11 cellular contexts compared by ENCODE assay signal in the genomic region with DNA sequence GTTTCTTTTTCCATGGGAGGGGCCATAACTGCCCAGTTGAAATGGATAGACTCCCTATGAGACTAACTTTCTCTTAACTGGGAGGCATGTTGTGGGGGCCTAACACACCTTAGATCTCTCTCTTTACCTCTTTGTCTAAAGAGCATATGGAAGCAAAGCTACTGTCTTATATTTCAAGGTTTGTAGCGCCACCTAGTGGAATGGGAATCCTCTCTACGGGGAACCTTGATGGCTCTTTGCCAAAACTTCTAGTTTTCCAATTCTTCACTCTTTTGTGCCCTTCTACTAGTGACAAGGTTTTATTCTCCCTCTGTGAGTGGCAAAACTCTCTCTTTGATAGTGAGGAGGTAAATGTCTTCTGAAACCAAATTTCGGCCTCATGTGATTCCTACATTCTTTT.
DNase-seq lines count a peak whose midpoint lies in the region; ATAC-seq and TF ChIP-seq lines count a peak whose summit lies in the region.
"Had no signal": no experiment of that assay in that cellular context is flagged by ENCODE, and none has a peak within 500 bp of the region (broad histone marks: within the 10 kb centered on the region; RNA-seq: fewer than 3 reads in every experiment).

No MANE protein-coding gene starts in this region.

- intact Hi-C loops in activated CD8-positive, alpha-beta T cell treated with anti-CD3 and anti-CD28 coated beads for 36 hours (cut with micrococcal nuclease): no loop called here
- intact Hi-C loops in testis (cut with DNase I; ENCODE audit: low total_unique reads): no loop called here

- peaks cover 2% of the 10 kb centered on the region for H3K36me3 Mint-ChIP-seq in activated CD8-positive, alpha-beta T cell treated with anti-CD3 and anti-CD28 coated beads for 36 hours (ENCODE audit: low read depth)
- no peaks in the 10 kb centered on the region for H3K36me3 Mint-ChIP-seq in activated CD8-positive, alpha-beta T cell treated with anti-CD3 and anti-CD28 coated beads, Interleukin-2, amount 10 ng/mL, durations not matched to agents 7 days and 5 days (ENCODE audit: low read depth)
- H3K36me3 Mint-ChIP-seq in WTC11: peaks cover 48% of the 10 kb centered on the region
- no peaks in the 10 kb centered on the region for H3K36me3 Mint-ChIP-seq in stimulated activated naive B cell treated with anti-CD40 and anti-IgM and Interleukin-4, amounts not matched to agents 10 μg/mL and 1 μg/mL and 100 μg/mL, for 72 hours

- H3K4me3 Mint-ChIP-seq in activated CD8-positive, alpha-beta T cell treated with anti-CD3 and anti-CD28 coated beads for 36 hours: no peak overlapping the region
- H3K4me3 Mint-ChIP-seq in activated CD8-positive, alpha-beta T cell treated with anti-CD3 and anti-CD28 coated beads, Interleukin-2, amount 10 ng/mL, durations not matched to agents 7 days and 5 days: no peak overlapping the region
- H3K4me3 Mint-ChIP-seq in WTC11: no peak overlapping the region
- no peak overlapping the region for H3K4me3 Mint-ChIP-seq in stimulated activated naive B cell treated with anti-CD40 and anti-IgM and Interleukin-4, amounts not matched to agents 10 μg/mL and 1 μg/mL and 100 μg/mL, for 72 hours
- H3K4me3 Mint-ChIP-seq: T-cell had no signal

- no peak for TF ChIP-seq POLR2A in testis (IDR thresholded peaks at IDR 0.05)

- no peaks in the 10 kb centered on the region for H3K36me3 ChIP-seq in testis (ENCODE audit: low read depth, missing control alignments)
- H3K36me3 ChIP-seq: BLaER1 had no signal

- peak; percentile 22 for TF ChIP-seq CTCF in activated CD8-positive, alpha-beta T cell treated with anti-CD3 and anti-CD28 coated beads for 36 hours (IDR thresholded peaks at IDR 0.05)
- TF ChIP-seq CTCF in LNCAP (IDR thresholded peaks at IDR 0.05) (peak; percentile 61), WTC11 (IDR thresholded peaks at IDR 0.05) (peak; percentile 53), testis (IDR thresholded peaks at IDR 0.05) (peak in 1 of 3 experiments; percentile 53)

- ATAC-seq in activated CD8-positive, alpha-beta T cell treated with anti-CD3 and anti-CD28 coated beads for 36 hours: no peak
- no peak for ATAC-seq in activated CD8-positive, alpha-beta T cell treated with anti-CD3 and anti-CD28 coated beads, Interleukin-2, amount 10 ng/mL, durations not matched to agents 7 days and 5 days
- ATAC-seq in WTC11: peak; percentile 83
- ATAC-seq in stimulated activated naive B cell treated with anti-CD40 and anti-IgM and Interleukin-4, amounts not matched to agents 10 μg/mL and 1 μg/mL and 100 μg/mL, for 72 hours (replicated peaks): no peak
- ATAC-seq: T-cell had no signal

- POLR2A ChIA-PET in activated CD8-positive, alpha-beta T cell treated with anti-CD3 and anti-CD28 coated beads for 36 hours (lab: Charles Lee): no interaction called here
- POLR2A ChIA-PET in activated CD8-positive, alpha-beta T cell treated with anti-CD3 and anti-CD28 coated beads, Interleukin-2, amount 10 ng/mL, durations not matched to agents 7 days and 5 days (lab: Charles Lee): no interaction called here
- POLR2A ChIA-PET in WTC11 (lab: Charles Lee): no interaction called here

- no peaks in the 10 kb centered on the region for H3K27me3 ChIP-seq in testis
- H3K27me3 ChIP-seq: BLaER1 had no signal

- no peak overlapping the region for H3K27ac ChIP-seq in testis
- H3K27ac ChIP-seq: BLaER1 had no signal

- H3K9me3 ChIP-seq in testis: no peaks in the 10 kb centered on the region

- H3K4me3 ChIP-seq in testis: no peak overlapping the region
- H3K4me3 ChIP-seq: BLaER1 had no signal

- no peak overlapping the region for H3K27ac Mint-ChIP-seq in activated CD8-positive, alpha-beta T cell treated with anti-CD3 and anti-CD28 coated beads for 36 hours
- H3K27ac Mint-ChIP-seq in activated CD8-positive, alpha-beta T cell treated with anti-CD3 and anti-CD28 coated beads, Interleukin-2, amount 10 ng/mL, durations not matched to agents 7 days and 5 days: no peak overlapping the region
- no peak overlapping the region for H3K27ac Mint-ChIP-seq in WTC11
- no peak overlapping the region for H3K27ac Mint-ChIP-seq in stimulated activated naive B cell treated with anti-CD40 and anti-IgM and Interleukin-4, amounts not matched to agents 10 μg/mL and 1 μg/mL and 100 μg/mL, for 72 hours
- H3K27ac Mint-ChIP-seq: T-cell had no signal

- DNase-seq in activated CD8-positive, alpha-beta T cell treated with anti-CD3 and anti-CD28 coated beads for 36 hours: peak; percentile 7
- DNase-seq in activated CD8-positive, alpha-beta T cell treated with anti-CD3 and anti-CD28 coated beads, Interleukin-2, amount 10 ng/mL, durations not matched to agents 7 days and 5 days: no peak
- DNase-seq in WTC11 (ENCODE audit: low spot score) (peak; percentile 36), testis (peak; percentile 80), hypothalamus (lab: John Stamatoyannopoulos, UW) (no peak), NCI-H1694 (lab: John Stamatoyannopoulos, UW) (no peak)
- DNase-seq in stimulated activated naive B cell treated with anti-CD40 and anti-IgM and Interleukin-4, amounts not matched to agents 10 μg/mL and 1 μg/mL and 100 μg/mL, for 72 hours: no peak
- DNase-seq: stimulated activated CD4-positive, alpha-beta T cell treated with anti-CD3 and anti-CD28 coated beads, Interleukin-4, amount 100 ng/mL, for 24 hours; T-cell had no signal

- no peaks in the 10 kb centered on the region for H3K4me1 Mint-ChIP-seq in activated CD8-positive, alpha-beta T cell treated with anti-CD3 and anti-CD28 coated beads for 36 hours (ENCODE audit: low read depth)
- H3K4me1 Mint-ChIP-seq in activated CD8-positive, alpha-beta T cell treated with anti-CD3 and anti-CD28 coated beads, Interleukin-2, amount 10 ng/mL, durations not matched to agents 7 days and 5 days (ENCODE audit: low read depth): no peaks in the 10 kb centered on the region
- no peaks in the 10 kb centered on the region for H3K4me1 Mint-ChIP-seq in WTC11
- no peaks in the 10 kb centered on the region for H3K4me1 Mint-ChIP-seq in stimulated activated naive B cell treated with anti-CD40 and anti-IgM and Interleukin-4, amounts not matched to agents 10 μg/mL and 1 μg/mL and 100 μg/mL, for 72 hours
- H3K4me1 Mint-ChIP-seq: T-cell had no signal

- 51 to 60% methylated on average over 3 of the region's 3 CpGs for WGBS in testis, 2 donors

- CTCF ChIA-PET in activated CD8-positive, alpha-beta T cell treated with anti-CD3 and anti-CD28 coated beads for 36 hours (lab: Charles Lee): no interaction called here
- CTCF ChIA-PET in activated CD8-positive, alpha-beta T cell treated with anti-CD3 and anti-CD28 coated beads, Interleukin-2, amount 10 ng/mL, durations not matched to agents 7 days and 5 days (lab: Charles Lee): no interaction called here
- CTCF ChIA-PET in WTC11 (lab: Charles Lee): interaction anchor here (0.6 to 1.0 kb wide), 3 partner anchors 17 to 378 kb away, joined by 3 to 4 read pairs (median 3); no protein-coding TSS in a partner anchor

- H3K9me3 Mint-ChIP-seq in activated CD8-positive, alpha-beta T cell treated with anti-CD3 and anti-CD28 coated beads for 36 hours: peaks cover 24% of the 10 kb centered on the region
- H3K9me3 Mint-ChIP-seq in activated CD8-positive, alpha-beta T cell treated with anti-CD3 and anti-CD28 coated beads, Interleukin-2, amount 10 ng/mL, durations not matched to agents 7 days and 5 days (ENCODE audit: insufficient read depth): peaks cover 11% of the 10 kb centered on the region
- peaks cover 56% of the 10 kb centered on the region for H3K9me3 Mint-ChIP-seq in WTC11
- H3K9me3 Mint-ChIP-seq in stimulated activated naive B cell treated with anti-CD40 and anti-IgM and Interleukin-4, amounts not matched to agents 10 μg/mL and 1 μg/mL and 100 μg/mL, for 72 hours: peaks cover 9 to 10% of the 10 kb centered on the region in 2 donors

- H3K4me1 ChIP-seq in testis: no peaks in the 10 kb centered on the region
- H3K4me1 ChIP-seq: BLaER1 had no signal

- H3K27me3 Mint-ChIP-seq in activated CD8-positive, alpha-beta T cell treated with anti-CD3 and anti-CD28 coated beads for 36 hours: no peaks in the 10 kb centered on the region
- no peaks in the 10 kb centered on the region for H3K27me3 Mint-ChIP-seq in activated CD8-positive, alpha-beta T cell treated with anti-CD3 and anti-CD28 coated beads, Interleukin-2, amount 10 ng/mL, durations not matched to agents 7 days and 5 days (ENCODE audit: low read depth)
- H3K27me3 Mint-ChIP-seq in WTC11 (ENCODE audit: low read depth): peaks cover 4% of the 10 kb centered on the region
- H3K27me3 Mint-ChIP-seq in stimulated activated naive B cell treated with anti-CD40 and anti-IgM and Interleukin-4, amounts not matched to agents 10 μg/mL and 1 μg/mL and 100 μg/mL, for 72 hours: no peaks in the 10 kb centered on the region
- H3K27me3 Mint-ChIP-seq: T-cell had no signal

TF ChIP-seq in WTC11, 78 proteins besides CTCF, POLR2A, EP300 and RAD21:
- TF ChIP-seq, protein P1, sequence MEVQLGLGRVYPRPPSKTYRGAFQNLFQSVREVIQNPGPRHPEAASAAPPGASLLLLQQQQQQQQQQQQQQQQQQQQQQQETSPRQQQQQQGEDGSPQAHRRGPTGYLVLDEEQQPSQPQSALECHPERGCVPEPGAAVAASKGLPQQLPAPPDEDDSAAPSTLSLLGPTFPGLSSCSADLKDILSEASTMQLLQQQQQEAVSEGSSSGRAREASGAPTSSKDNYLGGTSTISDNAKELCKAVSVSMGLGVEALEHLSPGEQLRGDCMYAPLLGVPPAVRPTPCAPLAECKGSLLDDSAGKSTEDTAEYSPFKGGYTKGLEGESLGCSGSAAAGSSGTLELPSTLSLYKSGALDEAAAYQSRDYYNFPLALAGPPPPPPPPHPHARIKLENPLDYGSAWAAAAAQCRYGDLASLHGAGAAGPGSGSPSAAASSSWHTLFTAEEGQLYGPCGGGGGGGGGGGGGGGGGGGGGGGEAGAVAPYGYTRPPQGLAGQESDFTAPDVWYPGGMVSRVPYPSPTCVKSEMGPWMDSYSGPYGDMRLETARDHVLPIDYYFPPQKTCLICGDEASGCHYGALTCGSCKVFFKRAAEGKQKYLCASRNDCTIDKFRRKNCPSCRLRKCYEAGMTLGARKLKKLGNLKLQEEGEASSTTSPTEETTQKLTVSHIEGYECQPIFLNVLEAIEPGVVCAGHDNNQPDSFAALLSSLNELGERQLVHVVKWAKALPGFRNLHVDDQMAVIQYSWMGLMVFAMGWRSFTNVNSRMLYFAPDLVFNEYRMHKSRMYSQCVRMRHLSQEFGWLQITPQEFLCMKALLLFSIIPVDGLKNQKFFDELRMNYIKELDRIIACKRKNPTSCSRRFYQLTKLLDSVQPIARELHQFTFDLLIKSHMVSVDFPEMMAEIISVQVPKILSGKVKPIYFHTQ (CRISPR knock-in tag; IDR thresholded peaks at IDR 0.05): no peak
- TF ChIP-seq NFATC4 (CRISPR knock-in tag; IDR thresholded peaks at IDR 0.05) (no peak), TEAD4 (CRISPR knock-in tag; IDR thresholded peaks at IDR 0.05) (no peak), USF1 (CRISPR knock-in tag; IDR thresholded peaks at IDR 0.05) (no peak)
TF ChIP-seq in WTC11: peak in this region for 0.

Comparison
In these comparisons a context has a peak if more than half of its experiments do, and no peak if none do; other contexts are left out.
1. DNase-seq: peak in activated CD8-positive, alpha-beta T cell treated with anti-CD3 and anti-CD28 coated beads for 36 hours (single experiment), WTC11 (single experiment) and testis (single experiment); none in activated CD8-positive, alpha-beta T cell treated with anti-CD3 and anti-CD28 coated beads, Interleukin-2, amount 10 ng/mL, durations not matched to agents 7 days and 5 days (single experiment), stimulated activated naive B cell treated with anti-CD40 and anti-IgM and Interleukin-4, amounts not matched to agents 10 μg/mL and 1 μg/mL and 100 μg/mL, for 72 hours (single experiment), hypothalamus (0 of 51) and NCI-H1694 (single experiment).